Comparison of ENCODE assay signal across 34 cellular contexts in genomic region chr6:135282425-135282824, GRCh38.
"Had no signal": no experiment of that assay in that cellular context is flagged by ENCODE, and none has a peak within 500 bp of the region (broad histone marks: within the 10 kb centered on the region; RNA-seq: fewer than 3 reads in every experiment).

No MANE protein-coding gene starts in this region.

- H2AFZ ChIP-seq: neural progenitor cell, parathyroid adenoma had no signal

- H3K4me1 ChIP-seq: adrenal gland, body of pancreas, colonic mucosa, left ventricle myocardium inferior, neural progenitor cell, parathyroid adenoma, psoas muscle, right atrium auricular region, suprapubic skin, tibial artery, upper lobe of right lung had no signal

- FAIRE-seq: endometrium, frontal cortex had no signal

- H3K4me2 ChIP-seq: neural progenitor cell, smooth muscle cell had no signal

- H3K27me3 ChIP-seq: adrenal gland, body of pancreas, cardiac muscle cell, colonic mucosa, neural progenitor cell, right atrium auricular region, suprapubic skin, tibial artery, upper lobe of right lung had no signal

- H3K9ac ChIP-seq: neural progenitor cell, parathyroid adenoma had no signal

- H3K9me3 ChIP-seq: adrenal gland, body of pancreas, colonic mucosa, left ventricle myocardium inferior, psoas muscle, right atrium auricular region, suprapubic skin, tibial artery, upper lobe of right lung had no signal

- DNase-seq: activated CD4-positive, alpha-beta memory T cell treated with anti-CD3 and anti-CD28 coated beads for 36 hours; activated CD4-positive, alpha-beta T cell treated with anti-CD3 and anti-CD28 coated beads, Interleukin-2, amount 10 ng/mL, durations not matched to agents 24 days and 14 days; activated CD4-positive, CD25-positive, alpha-beta regulatory T cell treated with anti-CD3 and anti-CD28 coated beads, Interleukin-2, amount 50 U/mL, for 72 hours; activated CD8-positive, alpha-beta memory T cell treated with anti-CD3 and anti-CD28 coated beads, Interleukin-2, amount 50 U/mL, for 4 hours; activated effector memory CD4-positive, alpha-beta T cell treated with anti-CD3 and anti-CD28 coated beads, Interleukin-2, amount 50 U/mL, for 16 hours; activated naive CD4-positive, alpha-beta T cell treated with anti-CD3 and anti-CD28 coated beads for 36 hours; activated naive CD8-positive, alpha-beta T cell treated with anti-CD3 and anti-CD28 coated beads for 36 hours; activated T-cell treated with anti-CD3 and anti-CD28 coated beads, Interleukin-2, amount 50 U/mL, for 1 hour; adrenal gland; aorta; body of pancreas; cerebellar nuclear complex; colonic mucosa; effector CD8-positive, alpha-beta T cell; left ventricle myocardium inferior; mesendoderm; natural killer cell; occipital lobe; psoas muscle; stimulated activated CD4-positive, alpha-beta T cell treated with anti-CD3 and anti-CD28 coated beads, Interleukin-1b, Interleukin-23, amount 100 ng/mL, for 48 hours; stimulated activated naive CD4-positive, alpha-beta T cell; tibial artery; upper lobe of right lung; WERI-Rb-1 had no signal

- ATAC-seq: body of pancreas, natural killer cell, psoas muscle, upper lobe of right lung had no signal

- H3K27ac ChIP-seq: adrenal gland, body of pancreas, cardiac muscle cell, colonic mucosa, epithelial cell of prostate, left ventricle myocardium inferior, neural progenitor cell, parathyroid adenoma, psoas muscle, right atrium auricular region, suprapubic skin, tibial artery, upper lobe of right lung, WERI-Rb-1 had no signal

- H3K36me3 ChIP-seq: adrenal gland, cardiac muscle cell, colonic mucosa, neural progenitor cell, right atrium auricular region, upper lobe of right lung, WERI-Rb-1 had no signal

- H3K4me3 ChIP-seq: adrenal gland, body of pancreas, cardiac muscle cell, colonic mucosa, left ventricle myocardium inferior, lung, neural progenitor cell, psoas muscle, right atrium auricular region, smooth muscle cell, suprapubic skin, tibial artery, upper lobe of right lung had no signal

- H3K79me2 ChIP-seq: parathyroid adenoma had no signal
